Comparison of ENCODE assay signal across 1 cellular context in the genomic region with DNA sequence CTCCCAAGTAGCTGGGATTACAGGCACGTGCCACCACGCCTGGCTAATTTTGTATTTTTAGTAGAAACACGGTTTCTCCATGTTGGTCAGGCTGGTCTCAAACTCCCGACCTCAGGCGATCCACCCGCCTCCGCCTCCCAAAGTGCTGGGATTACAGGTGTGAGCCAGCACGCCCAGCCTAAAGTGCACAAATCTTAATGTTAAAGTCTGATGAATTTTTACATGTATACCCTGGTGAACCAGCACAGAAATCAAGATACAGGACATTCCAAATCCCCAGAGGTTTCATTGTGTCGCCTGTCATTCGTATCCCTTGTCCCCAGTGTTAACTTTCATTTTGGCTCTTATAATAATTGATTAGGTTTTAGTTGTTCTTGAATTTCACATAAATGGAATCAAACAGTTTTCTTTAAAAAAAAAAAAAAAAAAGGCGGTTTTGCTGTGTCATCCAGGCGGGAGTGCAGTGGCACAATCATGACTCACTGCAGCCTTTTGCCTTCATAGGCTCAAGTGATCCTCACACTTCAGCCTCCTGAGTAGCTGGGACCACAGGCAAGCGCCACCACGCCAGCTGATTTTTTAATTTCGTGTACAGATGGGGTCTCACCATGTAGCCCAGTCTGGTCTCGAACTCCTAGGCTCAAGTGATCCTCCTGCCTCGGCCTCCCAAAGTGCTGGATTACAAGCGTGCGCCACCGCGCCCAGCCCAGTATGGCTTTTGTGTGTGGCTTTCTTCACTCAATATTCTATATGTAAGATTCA.
TF ChIP-seq lines count a peak whose summit lies in the region.

No MANE protein-coding gene starts in this region.

TF ChIP-seq in HepG2, 621 proteins besides CTCF, POLR2A, EP300 and RAD21:
- TF ChIP-seq NFE2L2 (IDR thresholded peaks at IDR 0.05; ENCODE audit: low read length) (peak; percentile 87), REST (IDR thresholded peaks at IDR 0.05; ENCODE audit: borderline replicate concordance in 1 of 2, low read depth in 1 of 2, low read length in 2 of 2) (no peak), FOSL2 (CRISPR knock-in tag; IDR thresholded peaks at IDR 0.05) (peak; percentile 73), NFE2 (CRISPR knock-in tag; IDR thresholded peaks at IDR 0.05) (peak; percentile 28; the same call in 1 of the 2 replicates), ZNF770 (CRISPR knock-in tag; IDR thresholded peaks at IDR 0.05) (peak; percentile 44; the same call in 1 of the 2 replicates), ZBTB33 (CRISPR knock-in tag; IDR thresholded peaks at IDR 0.05) (peak; percentile 91), ZNF335 (CRISPR knock-in tag; IDR thresholded peaks at IDR 0.05) (no peak), MAFF (IDR thresholded peaks at IDR 0.05; ENCODE audit: low read depth, low read length) (0 out of 2 replicates have a peak, but pooled peaks have one; percentile 19), MAFK (conservative IDR thresholded peaks at IDR 0.05 in 1 of 2, IDR thresholded peaks at IDR 0.05 in 1 of 2; ENCODE audit: low read length in 2 of 2) (peak; percentile 26 to 47; a peak in 1 of 4 replicates)
